In the genomic region with DNA sequence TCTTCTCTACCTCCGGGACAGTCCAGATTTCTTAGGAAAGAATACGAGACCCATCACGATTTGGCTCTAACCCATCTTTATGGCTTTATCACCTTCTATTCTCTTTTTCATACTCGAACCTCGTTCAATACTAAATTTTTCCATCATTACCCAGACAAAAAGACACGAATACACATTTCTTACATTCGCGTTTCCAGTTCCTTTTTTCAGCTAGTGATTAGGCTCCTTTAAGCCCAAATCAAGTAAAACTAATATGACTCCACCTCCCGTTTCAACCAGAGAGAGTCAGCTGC, we compare ENCODE assay signal across 8 cellular contexts. TPM values are rescaled to one million over a fixed set of nuclear protein-coding genes. Genes with fewer than 3 reads are reported as not detected.
DNase-seq lines count a peak whose midpoint lies in the region; ATAC-seq and TF ChIP-seq lines count a peak whose summit lies in the region.

No MANE protein-coding gene starts in this region.

- H3K27me3 ChIP-seq in BLaER1 = peaks cover 16% of the 10 kb centered on the region; the same call in 1 of the 2 replicates
- H3K27me3 ChIP-seq in MG63 = no peaks in the 10 kb centered on the region
- H3K27me3 ChIP-seq in duodenal mucosa (ENCODE audit: control insufficient read depth in 1 of 2, insufficient read depth in 2 of 2, low read length in 2 of 2) = no peaks in the 10 kb centered on the region

- H3K36me3 Mint-ChIP-seq in nephron (ENCODE audit: low read depth) = peaks cover 19% of the 10 kb centered on the region

- peak overlapping the region; percentile 71 for H3K27ac ChIP-seq in BLaER1
- H3K27ac ChIP-seq in duodenal mucosa (ENCODE audit: low read depth, low read length) = peak overlapping the region; percentile 71

- H3K9me3 ChIP-seq in BLaER1 (peaks cover 8% of the 10 kb centered on the region), MG63 (no peaks in the 10 kb centered on the region), duodenal mucosa (ENCODE audit: control insufficient read depth in 1 of 2, low read length in 2 of 2) (no peaks in the 10 kb centered on the region)

- no peaks in the 10 kb centered on the region for H3K27me3 Mint-ChIP-seq in nephron (ENCODE audit: low read depth)

- peak overlapping the region; percentile 73 for H3K4me2 ChIP-seq in BLaER1

- ATAC-seq in HG03342 (IDR thresholded peaks at IDR 0.05; ENCODE audit: unreplicated experiment) = no peak

- H3K4me1 ChIP-seq in BLaER1 (peaks cover 18% of the 10 kb centered on the region), duodenal mucosa (ENCODE audit: control insufficient read depth in 1 of 2, insufficient read depth in 2 of 2, low read length in 2 of 2) (peaks cover 13 to 14% of the 10 kb centered on the region in 2 donors)

- no peaks in the 10 kb centered on the region for H3K9me3 Mint-ChIP-seq in nephron

- H3K4me3 ChIP-seq in BLaER1 (peak overlapping the region; percentile 72), MG63 (peak overlapping the region; percentile 94), duodenal mucosa (ENCODE audit: low read depth in 1 of 2, low read length in 2 of 2) (peak overlapping the region; percentile 84 to 95)

- H3K4me1 Mint-ChIP-seq in nephron = peaks cover 18% of the 10 kb centered on the region

- H3K36me3 ChIP-seq in BLaER1 (peaks cover 14% of the 10 kb centered on the region), MG63 (peaks cover 34% of the 10 kb centered on the region), duodenal mucosa (ENCODE audit: control insufficient read depth in 1 of 2, insufficient read depth in 2 of 2, low read length in 2 of 2) (peaks cover 3 to 15% of the 10 kb centered on the region in 2 donors)

- no peaks in the 10 kb centered on the region for H4K20me1 ChIP-seq in BLaER1

- H3K27ac Mint-ChIP-seq in nephron = peak overlapping the region; percentile 95 to 99 (median 99)

- peak overlapping the region; percentile 91 to 98 (median 96) for H3K4me3 Mint-ChIP-seq in nephron

- TF ChIP-seq CTCF in nephron (IDR thresholded peaks at IDR 0.05; ENCODE audit: unreplicated experiment in 3 of 3) = no peak

- peak overlapping the region; percentile 71 for H3K9ac ChIP-seq in BLaER1
- H3K9ac ChIP-seq in duodenal mucosa (ENCODE audit: low read depth in 1 of 2, low read length in 2 of 2) = peak overlapping the region; percentile 72 to 88

- DNase-seq in MG63 (no peak), AG08396 (ENCODE audit: low spot score) (no peak), SKM-1 treated with dmso at 0.1 percent for 144 hours (lab: John Stamatoyannopoulos, UW; ENCODE audit: unreplicated experiment) (no peak), LoVo (ENCODE audit: low spot score) (no peak)

RNA-seq across cellular contexts. Expression of a gene that starts 0.5 kb away (rescaled TPM):
- 4.3 and 8.0 TPM in 2 replicates for total RNA-seq in MG63 (2014; rRNA removed; shearing (Covaris generic); ENCODE audit: low replicate concordance)

RNA-seq across cellular contexts. Expression of a gene that starts 7.5 kb away (rescaled TPM):
- 17.6 and 25.1 TPM in 2 replicates for total RNA-seq in MG63 (2014; rRNA removed; shearing (Covaris generic); ENCODE audit: low replicate concordance)

RNA-seq across cellular contexts. Expression of a gene that starts 18.7 kb away (rescaled TPM):
- total RNA-seq in MG63 (2014; rRNA removed; shearing (Covaris generic); ENCODE audit: low replicate concordance) = 0.82 and 2.3 TPM in 2 replicates

RNA-seq across cellular contexts. Expression of a gene that starts 28.2 kb away (rescaled TPM):
- 15.3 and 50.2 TPM in 2 replicates for total RNA-seq in MG63 (2014; rRNA removed; shearing (Covaris generic); ENCODE audit: low replicate concordance)
